ENCODE assay signal across 7 cellular contexts in genomic region chr22:40637181-40638150, GRCh38. TPM values are rescaled to one million over a fixed set of nuclear protein-coding genes. Genes with fewer than 3 reads are reported as not detected.
A peak's percentile ranks its signal among the peaks of the same experiment; 100 is the strongest.
DNase-seq lines count a peak whose midpoint lies in the region; ATAC-seq, FAIRE-seq and TF ChIP-seq lines count a peak whose summit lies in the region.

No MANE protein-coding gene starts in this region.

- H3K4me3 ChIP-seq in HUES6 (ENCODE audit: low read depth, low read length) = peak overlapping the region; percentile 84
- peak overlapping the region; percentile 98 for H3K4me3 ChIP-seq in coronary artery
- peak overlapping the region; percentile 68 to 86 for H3K4me3 ChIP-seq in mesenchymal stem cell (ENCODE audit: insufficient read depth in 1 of 2, low read depth in 1 of 2, low read length in 2 of 2)

- H2AFZ ChIP-seq in mesenchymal stem cell (ENCODE audit: low read depth, low read length) = peak overlapping the region; percentile 60

- H3K36me3 ChIP-seq in HUES6 (ENCODE audit: control insufficient read depth, insufficient read depth, low read length) = no peaks in the 10 kb centered on the region
- H3K36me3 ChIP-seq in mesenchymal stem cell (ENCODE audit: control insufficient read depth in 1 of 2, insufficient read depth in 2 of 2, low read depth in 1 of 2, low read length in 2 of 2) = no peaks in the 10 kb centered on the region

- H3K4me2 ChIP-seq in mesenchymal stem cell (ENCODE audit: low read length, poor library complexity, severe bottlenecking) = peak overlapping the region; percentile 83

- H2BK120ac ChIP-seq in mesenchymal stem cell (ENCODE audit: low read depth, low read length) = peak overlapping the region; percentile 90

- peak overlapping the region; percentile 80; the same call in 1 of the 2 replicates for H3K27ac Mint-ChIP-seq in WTC11

- peak overlapping the region; percentile 100 for H4K8ac ChIP-seq in mesenchymal stem cell (ENCODE audit: low read length)

- WGBS in mesenchymal stem cell = 28% methylated on average over 42 of the region's 46 CpGs

- H3K27ac ChIP-seq in HUES6 (ENCODE audit: low read depth, low read length) = no peak overlapping the region
- H3K27ac ChIP-seq in coronary artery = peak overlapping the region; percentile 83 to 98
- H3K27ac ChIP-seq in mesenchymal stem cell (ENCODE audit: low read length, poor library complexity, severe bottlenecking) = peak overlapping the region; percentile 59

- no peak for FAIRE-seq in HTR-8/SVneo (lab: Jason Lieb, UNC)

- H3K4me1 ChIP-seq in HUES6 (ENCODE audit: control insufficient read depth, insufficient read depth, low read length) (peaks cover 8% of the 10 kb centered on the region; the same call in 1 of the 2 replicates), mesenchymal stem cell (ENCODE audit: control insufficient read depth, insufficient read depth, low read depth, low read length) (peaks cover 7% of the 10 kb centered on the region)

- POLR2A ChIA-PET in WTC11 (lab: Charles Lee) = interaction anchor here (0.7 to 1.4 kb wide), 7 partner anchors 12 to 218 kb away, joined by 3 to 5 read pairs (median 3); no protein-coding TSS in a partner anchor

- H3K27me3 ChIP-seq in HUES6 (ENCODE audit: control insufficient read depth, insufficient read depth, low read length) (no peaks in the 10 kb centered on the region), mesenchymal stem cell (ENCODE audit: control insufficient read depth in 1 of 2, insufficient read depth in 1 of 2, low read length in 2 of 2) (no peaks in the 10 kb centered on the region)

- DNase-seq in WTC11 (ENCODE audit: low spot score) (peak; percentile 19), coronary artery (ENCODE audit: low spot score) (no peak), mesenchymal stem cell (no peak), HTR-8/SVneo (ENCODE audit: insufficient read length, low spot score) (no peak)
- peak; percentile 22 to 31 for DNase-seq in stimulated activated CD8-positive, alpha-beta memory T cell treated with anti-CD3 and anti-CD28 coated beads, Interleukin-2, amount 100 ng/mL, for 1 hour (ENCODE audit: low read depth in 2 of 2)

- ATAC-seq in GM19035 (IDR thresholded peaks at IDR 0.05; ENCODE audit: unreplicated experiment) = peak; percentile 7
- peak; percentile 1 for ATAC-seq in WTC11

- H2AK5ac ChIP-seq in mesenchymal stem cell (ENCODE audit: low read length, severe bottlenecking) = no peak overlapping the region

- no peak overlapping the region for H2BK15ac ChIP-seq in mesenchymal stem cell (ENCODE audit: low read depth, poor library complexity, severe bottlenecking)

- peak overlapping the region in 1 of 2 experiments; percentile 48 for H3K23ac ChIP-seq in mesenchymal stem cell (ENCODE audit: low read length in 2 of 2)

- H3K9me3 Mint-ChIP-seq in WTC11 = no peaks in the 10 kb centered on the region

- peak overlapping the region; percentile 85 for H4K91ac ChIP-seq in mesenchymal stem cell (ENCODE audit: low read length)

- peak overlapping the region; percentile 66 for H3K9ac ChIP-seq in HUES6 (ENCODE audit: low read length)
- peak overlapping the region; percentile 96 for H3K9ac ChIP-seq in mesenchymal stem cell (ENCODE audit: low read length)

- peaks cover 9% of the 10 kb centered on the region for H3K79me1 ChIP-seq in mesenchymal stem cell (replicated peaks; ENCODE audit: low read length, poor library complexity, severe bottlenecking)

- H3K9me3 ChIP-seq in HUES6 (ENCODE audit: control insufficient read depth, insufficient read depth, low read depth, low read length) (no peaks in the 10 kb centered on the region), mesenchymal stem cell (ENCODE audit: control insufficient read depth, low read length) (no peaks in the 10 kb centered on the region)

- H3K4me1 Mint-ChIP-seq in WTC11 = peaks cover 19% of the 10 kb centered on the region

- peaks cover 3% of the 10 kb centered on the region for H3K27me3 Mint-ChIP-seq in WTC11 (ENCODE audit: low read depth)

- peak overlapping the region; percentile 89 for H3K4me3 Mint-ChIP-seq in WTC11

- H3K36me3 Mint-ChIP-seq in WTC11 = no peaks in the 10 kb centered on the region

- peak overlapping the region; percentile 89 to 93 for H3K4ac ChIP-seq in mesenchymal stem cell (ENCODE audit: low read depth in 1 of 2, low read length in 2 of 2)

- TF ChIP-seq CTCF in WTC11 (IDR thresholded peaks at IDR 0.05) (no peak), coronary artery (IDR thresholded peaks at IDR 0.05) (no peak)

- peak overlapping the region; percentile 83 to 95 for H3K18ac ChIP-seq in mesenchymal stem cell (ENCODE audit: low read depth in 1 of 2, low read length in 2 of 2)

- CTCF ChIA-PET in WTC11 (lab: Charles Lee) = interaction anchor here (0.6 to 2.1 kb wide), 13 partner anchors 8 to 238 kb away, joined by 3 to 12 read pairs (median 3); partner anchors contain the start of gene XPNPEP3

- H2BK12ac ChIP-seq in mesenchymal stem cell (ENCODE audit: low read length in 2 of 2) = peak overlapping the region; percentile 3 to 78

- H2BK5ac ChIP-seq in mesenchymal stem cell (ENCODE audit: low read depth, low read length, poor library complexity, severe bottlenecking) = no peak overlapping the region

- peak overlapping the region in 1 of 2 experiments; percentile 62 for H3K14ac ChIP-seq in mesenchymal stem cell (ENCODE audit: low read length in 2 of 2)

TF ChIP-seq in WTC11, 78 proteins besides CTCF, POLR2A, EP300 and RAD21:
- TF ChIP-seq ESRRA (CRISPR knock-in tag; IDR thresholded peaks at IDR 0.05; ENCODE audit: borderline replicate concordance) (no peak), ETV6 (CRISPR knock-in tag; IDR thresholded peaks at IDR 0.05) (no peak)

RNA-seq across cellular contexts. Expression of gene MRTFA, which starts 0.9 kb away (rescaled TPM):
- 39.7 to 49.8 TPM (median 48.4 TPM) in 3 replicates for total RNA-seq in WTC11 (2021)
- 17.0 TPM for polyA plus RNA-seq in mesenchymal stem cell (2013, experiment 1 of 2)
- 16.5 TPM for polyA plus RNA-seq in mesenchymal stem cell (2013, experiment 2 of 2)

RNA-seq across cellular contexts. Expression of gene MCHR1, which starts 41.8 kb away (rescaled TPM):
- total RNA-seq in WTC11 (2021) = 0.57 to 1.0 TPM (median 0.69 TPM) in 3 replicates
- 0.76 TPM for polyA plus RNA-seq in mesenchymal stem cell (2013, experiment 1 of 2)
- 0.48 TPM for polyA plus RNA-seq in mesenchymal stem cell (2013, experiment 2 of 2)

Comparison
In these comparisons a context has a peak if more than half of its experiments do, and no peak if none do; other contexts are left out.
1. DNase-seq: peak in WTC11 (single experiment) and stimulated activated CD8-positive, alpha-beta memory T cell treated with anti-CD3 and anti-CD28 coated beads, Interleukin-2, amount 100 ng/mL, for 1 hour (2 of 2); none in coronary artery (single experiment), mesenchymal stem cell (single experiment) and HTR-8/SVneo (single experiment).
2. Peak in every context shown above with its lines, with median percentiles within 50 percentile points of each other: H3K4me3 ChIP-seq.